Comparison of ENCODE assay signal across 18 cellular contexts in the genomic region with DNA sequence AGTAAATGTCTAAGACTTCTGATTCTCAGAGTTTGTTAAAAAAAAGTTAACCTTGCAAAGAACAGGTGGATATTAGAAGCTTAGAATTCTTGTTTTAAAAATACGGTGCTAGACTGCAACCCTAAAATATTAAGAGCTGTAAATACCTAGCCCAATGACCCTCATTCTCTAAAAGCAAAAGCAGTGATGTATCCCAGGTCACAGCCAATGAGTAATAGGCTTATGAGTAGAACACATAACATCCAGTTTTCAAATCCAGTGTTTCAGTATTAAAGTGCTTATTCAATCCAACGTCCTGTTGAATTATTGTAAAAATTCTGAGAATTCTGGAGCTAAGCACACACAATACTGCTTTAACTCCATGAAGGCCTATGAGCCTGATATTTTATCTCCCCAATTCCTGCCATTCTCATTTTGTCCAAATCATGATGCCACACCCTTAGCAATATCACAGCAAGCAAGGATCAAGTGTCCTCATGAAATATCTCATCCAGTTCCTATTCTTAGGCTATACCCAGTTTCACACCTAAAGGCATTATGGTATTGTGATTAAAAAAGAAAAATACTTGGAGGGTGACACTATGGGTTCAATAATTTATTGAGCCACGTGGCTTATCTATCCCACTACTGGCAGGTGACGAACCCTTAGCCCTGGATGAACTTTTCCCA. TPM values are rescaled to one million over a fixed set of nuclear protein-coding genes. Genes with fewer than 3 reads are reported as not detected.
DNase-seq lines count a peak whose midpoint lies in the region; ATAC-seq, FAIRE-seq and TF ChIP-seq lines count a peak whose summit lies in the region.
"Had no signal": no experiment of that assay in that cellular context is flagged by ENCODE, and none has a peak within 500 bp of the region (broad histone marks: within the 10 kb centered on the region; RNA-seq: fewer than 3 reads in every experiment).

No MANE protein-coding gene starts in this region.

- H3K79me2 ChIP-seq in GM23248 (ENCODE audit: insufficient read depth), result peaks cover 99% of the 10 kb centered on the region

- H3K9ac ChIP-seq in GM23248, result no peak overlapping the region
- no peak overlapping the region for H3K9ac ChIP-seq in rectal smooth muscle tissue (ENCODE audit: low read length)

- H3K4me1 ChIP-seq in GM23248 (ENCODE audit: insufficient read depth), result peaks cover 34% of the 10 kb centered on the region
- peaks cover 8 to 61% (median 13%) of the 10 kb centered on the region in 3 donors for H3K4me1 ChIP-seq in gastroesophageal sphincter
- peaks cover 21% of the 10 kb centered on the region for H3K4me1 ChIP-seq in rectal smooth muscle tissue (ENCODE audit: control insufficient read depth, insufficient read depth, low read length)

- H4K20me1 ChIP-seq in GM23248 (ENCODE audit: insufficient read depth), result peaks cover 7% of the 10 kb centered on the region; the same call in 1 of the 2 replicates

- H2AFZ ChIP-seq in GM23248, result no peak overlapping the region

- H3K36me3 ChIP-seq in GM23248 (ENCODE audit: low read depth) (peaks cover 51% of the 10 kb centered on the region), gastroesophageal sphincter (peaks cover 0 to 65% of the 10 kb centered on the region in 2 donors), rectal smooth muscle tissue (ENCODE audit: control insufficient read depth, insufficient read depth, low read length) (peaks cover 2% of the 10 kb centered on the region)

- H3K27ac ChIP-seq in GM23248, result peak overlapping the region; percentile 87
- peak overlapping the region; percentile 31 to 77 (median 76) for H3K27ac ChIP-seq in gastroesophageal sphincter
- peak overlapping the region; percentile 14 for H3K27ac ChIP-seq in rectal smooth muscle tissue (ENCODE audit: low read depth, low read length)
- H3K27ac ChIP-seq: SJCRH30, WERI-Rb-1 had no signal

- TF ChIP-seq CTCF in gastroesophageal sphincter (IDR thresholded peaks at IDR 0.05), result no peak
- no peak for TF ChIP-seq CTCF in D721Med (IDR thresholded peaks at IDR 0.05; ENCODE audit: insufficient read depth, missing control alignments)

- POLR2A ChIA-PET in activated CD4-positive, alpha-beta T cell treated with anti-CD3 and anti-CD28 coated beads for 36 hours (lab: Charles Lee), result no interaction called here
- POLR2A ChIA-PET in activated CD4-positive, alpha-beta T cell treated with anti-CD3 and anti-CD28 coated beads, Interleukin-2, amount 10 ng/mL, durations not matched to agents 7 days and 5 days (lab: Charles Lee), result no interaction called here

- H3K9me3 ChIP-seq in GM23248 (ENCODE audit: low read depth), result no peaks in the 10 kb centered on the region
- no peaks in the 10 kb centered on the region for H3K9me3 ChIP-seq in gastroesophageal sphincter
- H3K9me3 ChIP-seq: SJCRH30, thyroid gland had no signal

- peaks cover 68% of the 10 kb centered on the region for H3K36me3 Mint-ChIP-seq in activated CD4-positive, alpha-beta T cell treated with anti-CD3 and anti-CD28 coated beads for 36 hours (ENCODE audit: low read depth)
- peaks cover 75% of the 10 kb centered on the region for H3K36me3 Mint-ChIP-seq in activated CD4-positive, alpha-beta T cell treated with anti-CD3 and anti-CD28 coated beads, Interleukin-2, amount 10 ng/mL, durations not matched to agents 7 days and 5 days (ENCODE audit: low read depth)
- peaks cover 52% of the 10 kb centered on the region for H3K36me3 Mint-ChIP-seq in activated T-helper 1 cell treated with anti-CD3 and anti-CD28 coated beads, Interleukin-12 subunit alpha, Interleukin-12 subunit beta, Interleukin-2, Interleukin-4 antibody, amounts not matched to agents 30 ng/mL and 10 ng/mL and 1 ng/mL, durations not matched to agents 14 hours and 24 hours and 36 hours (ENCODE audit: low read depth)

- in situ Hi-C loops in GM23248 (cut with MboI), result no loop called here

- 77% methylated on average over 4 of the region's 4 CpGs for whole genome bisulfite sequencing in GM23248 (ENCODE audit: low coverage in 1 of 2, low lambda C conversion rate in 2 of 2, missing lambda C conversion rate in 2 of 2), 2 experiments
- 46 to 56% methylated on average over 4 of the region's 4 CpGs for WGBS in gastroesophageal sphincter (ENCODE audit: low coverage in 1 of 2), 2 donors

- intact Hi-C loops in activated CD4-positive, alpha-beta T cell treated with anti-CD3 and anti-CD28 coated beads for 36 hours (cut with DNase I, micrococcal nuclease), result loop anchor here in 1 of 2 experiments (1.0 kb wide), 1 partner anchor 10 kb away; no protein-coding TSS in a partner anchor
- intact Hi-C loops in activated T-helper 1 cell treated with anti-CD3 and anti-CD28 coated beads, Interleukin-12 subunit alpha, Interleukin-12 subunit beta, Interleukin-2, Interleukin-4 antibody, amounts not matched to agents 30 ng/mL and 10 ng/mL and 1 ng/mL, durations not matched to agents 14 hours and 24 hours and 36 hours (cut with micrococcal nuclease), result no loop called here

- no peak for TF ChIP-seq POLR2A in gastroesophageal sphincter (IDR thresholded peaks at IDR 0.05)

- no peak overlapping the region for H3K4me3 ChIP-seq in GM23248
- no peak overlapping the region for H3K4me3 ChIP-seq in gastroesophageal sphincter
- H3K4me3 ChIP-seq in rectal smooth muscle tissue (ENCODE audit: low read length), result no peak overlapping the region
- H3K4me3 ChIP-seq: SJCRH30, thyroid gland had no signal

- H3K27me3 ChIP-seq in GM23248 (replicated peaks; ENCODE audit: insufficient read depth) (no peaks in the 10 kb centered on the region), gastroesophageal sphincter (no peaks in the 10 kb centered on the region), rectal smooth muscle tissue (ENCODE audit: control insufficient read depth, insufficient read depth, low read length) (no peaks in the 10 kb centered on the region)
- H3K27me3 ChIP-seq: SJCRH30, thyroid gland had no signal

- H3K4me3 Mint-ChIP-seq in activated CD4-positive, alpha-beta T cell treated with anti-CD3 and anti-CD28 coated beads for 36 hours, result no peak overlapping the region
- H3K4me3 Mint-ChIP-seq in activated CD4-positive, alpha-beta T cell treated with anti-CD3 and anti-CD28 coated beads, Interleukin-2, amount 10 ng/mL, durations not matched to agents 7 days and 5 days, result no peak overlapping the region
- H3K4me3 Mint-ChIP-seq in activated T-helper 1 cell treated with anti-CD3 and anti-CD28 coated beads, Interleukin-12 subunit alpha, Interleukin-12 subunit beta, Interleukin-2, Interleukin-4 antibody, amounts not matched to agents 30 ng/mL and 10 ng/mL and 1 ng/mL, durations not matched to agents 14 hours and 24 hours and 36 hours, result no peak overlapping the region
- H3K4me3 Mint-ChIP-seq: endodermal cell, H9 had no signal

- H3F3A ChIP-seq in GM23248 (ENCODE audit: insufficient read depth), result peaks cover 39% of the 10 kb centered on the region

- no peak for FAIRE-seq in D721Med (lab: Jason Lieb, UNC)
- FAIRE-seq: frontal cortex, keratinocyte had no signal

- H3K9me3 Mint-ChIP-seq in activated CD4-positive, alpha-beta T cell treated with anti-CD3 and anti-CD28 coated beads for 36 hours (ENCODE audit: low read depth), result no peaks in the 10 kb centered on the region
- no peaks in the 10 kb centered on the region for H3K9me3 Mint-ChIP-seq in activated CD4-positive, alpha-beta T cell treated with anti-CD3 and anti-CD28 coated beads, Interleukin-2, amount 10 ng/mL, durations not matched to agents 7 days and 5 days
- H3K9me3 Mint-ChIP-seq in activated T-helper 1 cell treated with anti-CD3 and anti-CD28 coated beads, Interleukin-12 subunit alpha, Interleukin-12 subunit beta, Interleukin-2, Interleukin-4 antibody, amounts not matched to agents 30 ng/mL and 10 ng/mL and 1 ng/mL, durations not matched to agents 14 hours and 24 hours and 36 hours, result no peaks in the 10 kb centered on the region
- H3K9me3 Mint-ChIP-seq: endodermal cell, H9 had no signal

- no peaks in the 10 kb centered on the region for H3K27me3 Mint-ChIP-seq in activated CD4-positive, alpha-beta T cell treated with anti-CD3 and anti-CD28 coated beads for 36 hours
- no peaks in the 10 kb centered on the region for H3K27me3 Mint-ChIP-seq in activated CD4-positive, alpha-beta T cell treated with anti-CD3 and anti-CD28 coated beads, Interleukin-2, amount 10 ng/mL, durations not matched to agents 7 days and 5 days
- no peaks in the 10 kb centered on the region for H3K27me3 Mint-ChIP-seq in activated T-helper 1 cell treated with anti-CD3 and anti-CD28 coated beads, Interleukin-12 subunit alpha, Interleukin-12 subunit beta, Interleukin-2, Interleukin-4 antibody, amounts not matched to agents 30 ng/mL and 10 ng/mL and 1 ng/mL, durations not matched to agents 14 hours and 24 hours and 36 hours (ENCODE audit: insufficient read depth)

- CTCF ChIA-PET in activated CD4-positive, alpha-beta T cell treated with anti-CD3 and anti-CD28 coated beads for 36 hours (lab: Charles Lee), result no interaction called here
- CTCF ChIA-PET in activated CD4-positive, alpha-beta T cell treated with anti-CD3 and anti-CD28 coated beads, Interleukin-2, amount 10 ng/mL, durations not matched to agents 7 days and 5 days (lab: Charles Lee), result no interaction called here

- H3K4me1 Mint-ChIP-seq in activated CD4-positive, alpha-beta T cell treated with anti-CD3 and anti-CD28 coated beads for 36 hours, result peaks cover 66% of the 10 kb centered on the region
- peaks cover 54% of the 10 kb centered on the region for H3K4me1 Mint-ChIP-seq in activated CD4-positive, alpha-beta T cell treated with anti-CD3 and anti-CD28 coated beads, Interleukin-2, amount 10 ng/mL, durations not matched to agents 7 days and 5 days
- H3K4me1 Mint-ChIP-seq in activated T-helper 1 cell treated with anti-CD3 and anti-CD28 coated beads, Interleukin-12 subunit alpha, Interleukin-12 subunit beta, Interleukin-2, Interleukin-4 antibody, amounts not matched to agents 30 ng/mL and 10 ng/mL and 1 ng/mL, durations not matched to agents 14 hours and 24 hours and 36 hours (ENCODE audit: low read depth), result peaks cover 50% of the 10 kb centered on the region
- H3K4me1 Mint-ChIP-seq: H9 had no signal

- peak overlapping the region; percentile 95 for H3K27ac Mint-ChIP-seq in activated CD4-positive, alpha-beta T cell treated with anti-CD3 and anti-CD28 coated beads for 36 hours
- no peak overlapping the region for H3K27ac Mint-ChIP-seq in activated CD4-positive, alpha-beta T cell treated with anti-CD3 and anti-CD28 coated beads, Interleukin-2, amount 10 ng/mL, durations not matched to agents 7 days and 5 days
- no peak overlapping the region for H3K27ac Mint-ChIP-seq in activated T-helper 1 cell treated with anti-CD3 and anti-CD28 coated beads, Interleukin-12 subunit alpha, Interleukin-12 subunit beta, Interleukin-2, Interleukin-4 antibody, amounts not matched to agents 30 ng/mL and 10 ng/mL and 1 ng/mL, durations not matched to agents 14 hours and 24 hours and 36 hours
- H3K27ac Mint-ChIP-seq: endodermal cell, H9 had no signal

- no peak for ATAC-seq in activated CD4-positive, alpha-beta T cell treated with anti-CD3 and anti-CD28 coated beads for 36 hours
- no peak for ATAC-seq in gastroesophageal sphincter
- ATAC-seq in GM19463 (IDR thresholded peaks at IDR 0.05; ENCODE audit: unreplicated experiment), result no peak

- no peaks in the 10 kb centered on the region for H3K9me2 ChIP-seq in GM23248 (ENCODE audit: insufficient read depth)

- H3K4me2 ChIP-seq in GM23248 (ENCODE audit: unreplicated experiment), result no peak overlapping the region

- DNase-seq in activated CD4-positive, alpha-beta T cell treated with anti-CD3 and anti-CD28 coated beads for 36 hours, result no peak
- no peak for DNase-seq in activated CD4-positive, alpha-beta T cell treated with anti-CD3 and anti-CD28 coated beads, Interleukin-2, amount 10 ng/mL, durations not matched to agents 7 days and 5 days
- DNase-seq in GM23248 (peak; percentile 29), D721Med (ENCODE audit: insufficient read length, low spot score) (no peak)
- no peak for DNase-seq in activated T-helper 1 cell treated with anti-CD3 and anti-CD28 coated beads, Interleukin-12 subunit alpha, Interleukin-12 subunit beta, Interleukin-2, Interleukin-4 antibody, amounts not matched to agents 30 ng/mL and 10 ng/mL and 1 ng/mL, durations not matched to agents 14 hours and 24 hours and 36 hours (ENCODE audit: low spot score)
- DNase-seq: DMS 273 treated with DMSO at 0.1 percent for 48 hours; endodermal cell; H9; NCI-H2081 treated with DMSO at 0.1 percent for 48 hours; NK-92 treated with Interleukin-12 subunit alpha and Interleukin-12 subunit beta, amount 100 ng/mL, for 24 hours; SJCRH30; thyroid gland; WERI-Rb-1 had no signal

- no peak for TF ChIP-seq EP300 in gastroesophageal sphincter (IDR thresholded peaks at IDR 0.05)

RNA-seq across cellular contexts. Expression of a gene that starts 15.3 kb away (rescaled TPM):
- total RNA-seq in activated CD4-positive, alpha-beta T cell treated with anti-CD3 and anti-CD28 coated beads for 36 hours, result 10 to 100 TPM; 20.3 to 25.3 TPM
- total RNA-seq in activated CD4-positive, alpha-beta T cell treated with anti-CD3 and anti-CD28 coated beads, Interleukin-2, amount 10 ng/mL, durations not matched to agents 7 days and 5 days, result 10 to 100 TPM; 32.8 to 37.3 TPM
- total RNA-seq in GM23248 (2014; rRNA removed; shearing (Covaris generic)), result 3.2 and 5.7 TPM in 2 replicates
- polyA plus RNA-seq in GM23248 (2016; fragmentation: Nextera tagmentation; extraction: Ambion mirVana), result 13.7 and 17.3 TPM in 2 replicates
- 10 to 100 TPM; 12.8 to 31.1 (median 18.8) TPM for total RNA-seq in gastroesophageal sphincter
- total RNA-seq in activated T-helper 1 cell treated with anti-CD3 and anti-CD28 coated beads, Interleukin-12 subunit alpha, Interleukin-12 subunit beta, Interleukin-2, Interleukin-4 antibody, amounts not matched to agents 30 ng/mL and 10 ng/mL and 1 ng/mL, durations not matched to agents 14 hours and 24 hours and 36 hours, result 21.4 and 26.3 TPM in 2 replicates

RNA-seq across cellular contexts. Expression of a gene that starts 38.4 kb away (rescaled TPM):
- total RNA-seq in activated CD4-positive, alpha-beta T cell treated with anti-CD3 and anti-CD28 coated beads for 36 hours, result 100 to 1,000 TPM; 342 to 425 TPM
- total RNA-seq in activated CD4-positive, alpha-beta T cell treated with anti-CD3 and anti-CD28 coated beads, Interleukin-2, amount 10 ng/mL, durations not matched to agents 7 days and 5 days, result 100 to 1,000 TPM; 233 to 245 TPM
- 46.2 and 54.0 TPM in 2 replicates for total RNA-seq in GM23248 (2014; rRNA removed; shearing (Covaris generic))
- polyA plus RNA-seq in GM23248 (2016; fragmentation: Nextera tagmentation; extraction: Ambion mirVana), result 182 and 183 TPM in 2 replicates
- 100 to 1,000 TPM in 2 of 4 donors, 10 to 100 TPM in 2; 88.4 to 106 (median 96.7) TPM for total RNA-seq in gastroesophageal sphincter
- total RNA-seq in activated T-helper 1 cell treated with anti-CD3 and anti-CD28 coated beads, Interleukin-12 subunit alpha, Interleukin-12 subunit beta, Interleukin-2, Interleukin-4 antibody, amounts not matched to agents 30 ng/mL and 10 ng/mL and 1 ng/mL, durations not matched to agents 14 hours and 24 hours and 36 hours, result 453 and 500 TPM in 2 replicates

Comparison
In these comparisons a context has a peak if more than half of its experiments do, and no peak if none do; other contexts are left out.
1. H3K27ac ChIP-seq: peak in every context shown above with its lines; median percentile 87 in GM23248; 76 in gastroesophageal sphincter; 14 in rectal smooth muscle tissue.